Comparison of ENCODE assay signal across 18 cellular contexts in genomic region chr7:132257253-132257652, GRCh38.
DNase-seq lines count a peak whose midpoint lies in the region; ATAC-seq, FAIRE-seq and TF ChIP-seq lines count a peak whose summit lies in the region.
"Had no signal": no experiment of that assay in that cellular context is flagged by ENCODE, and none has a peak within 500 bp of the region (broad histone marks: within the 10 kb centered on the region; RNA-seq: fewer than 3 reads in every experiment).

No MANE protein-coding gene starts in this region.

- intact Hi-C loops in left ventricle myocardium superior (cut with micrococcal nuclease): no loop called here
- intact Hi-C loops in left ventricle myocardium inferior (cut with micrococcal nuclease): loop anchor here (10.0 kb wide), 1 partner anchor 312 kb away; no protein-coding TSS in a partner anchor
- intact Hi-C loops in stomach (cut with DNase I; ENCODE audit: low total_unique reads): no loop called here
- intact Hi-C loops in pancreas (cut with DNase I): loop anchor here in 1 of 3 donors (10.0 kb wide), 1 partner anchor 312 kb away; no protein-coding TSS in a partner anchor
- intact Hi-C loops in Calu3 (cut with micrococcal nuclease; ENCODE audit: unreplicated experiment): no loop called here

- H3K9me3 ChIP-seq in left ventricle myocardium inferior (replicated peaks): no peaks in the 10 kb centered on the region
- H3K9me3 ChIP-seq in stomach: no peaks in the 10 kb centered on the region
- H3K9me3 ChIP-seq in pancreas: no peaks in the 10 kb centered on the region
- H3K9me3 ChIP-seq: BLaER1, Caco-2 had no signal

- TF ChIP-seq CTCF in left ventricle myocardium inferior (IDR thresholded peaks at IDR 0.05; ENCODE audit: borderline replicate concordance) (no peak), coronary artery (IDR thresholded peaks at IDR 0.05) (no peak), stomach (IDR thresholded peaks at IDR 0.05) (no peak), pancreas (IDR thresholded peaks at IDR 0.05) (no peak), Calu3 (IDR thresholded peaks at IDR 0.05; ENCODE audit: unreplicated experiment) (no peak)

- ATAC-seq in left ventricle myocardium superior: peak; percentile 30
- no peak for ATAC-seq in pancreas
- ATAC-seq: HCT116 had no signal

- TF ChIP-seq EP300 in stomach (IDR thresholded peaks at IDR 0.05): peak; percentile 49

- no peaks in the 10 kb centered on the region for H3K9me3 Mint-ChIP-seq in Calu3 (ENCODE audit: low read depth, unreplicated experiment)
- H3K9me3 Mint-ChIP-seq: CD8-positive, alpha-beta memory T cell had no signal

- no peak for TF ChIP-seq POLR2A in stomach (IDR thresholded peaks at IDR 0.05)

- H3K4me1 Mint-ChIP-seq in Calu3 (ENCODE audit: low read depth, unreplicated experiment): peaks cover 12% of the 10 kb centered on the region
- H3K4me1 Mint-ChIP-seq: CD8-positive, alpha-beta memory T cell had no signal

- CTCF ChIA-PET in Calu3 (lab: Charles Lee): no interaction called here

- H3K27me3 ChIP-seq in left ventricle myocardium inferior (ENCODE audit: low read depth) (no peaks in the 10 kb centered on the region), stomach (no peaks in the 10 kb centered on the region), pancreas (no peaks in the 10 kb centered on the region)
- H3K27me3 ChIP-seq: BLaER1 had no signal

- DNase-seq in left ventricle myocardium superior (no peak), left ventricle myocardium inferior (no peak), coronary artery (ENCODE audit: low spot score) (peak; percentile 58), stomach (no peak), pancreas (no peak), activated gamma-delta T cell treated with Interleukin-2 at 50 U/mL for 16 hours (no peak), Calu3 (no peak)
- DNase-seq: 8988T; AML-193; Caco-2; CD8-positive, alpha-beta memory T cell; DMS53; GF-D8 had no signal

- WGBS in stomach, 5 donors: 60 to 97% (median 87%) methylated on average over 1 of the region's 1 CpG
- whole genome bisulfite sequencing in pancreas, 2 donors: 90 to 100% methylated on average over 1 of the region's 1 CpG

- FAIRE-seq in pancreas (lab: Jason Lieb, UNC): no peak
- FAIRE-seq: GM19239, H54 had no signal

- no peak overlapping the region for H3K4me3 ChIP-seq in left ventricle myocardium inferior
- H3K4me3 ChIP-seq in coronary artery: no peak overlapping the region
- no peak overlapping the region for H3K4me3 ChIP-seq in stomach
- H3K4me3 ChIP-seq in pancreas: no peak overlapping the region
- H3K4me3 ChIP-seq: BLaER1 had no signal

- peaks cover 35% of the 10 kb centered on the region for H3K27me3 Mint-ChIP-seq in Calu3 (ENCODE audit: unreplicated experiment)

- peaks cover 32% of the 10 kb centered on the region for H3K4me1 ChIP-seq in left ventricle myocardium inferior
- peaks cover 11 to 40% (median 20%) of the 10 kb centered on the region in 4 donors for H3K4me1 ChIP-seq in stomach
- H3K4me1 ChIP-seq in pancreas: peaks cover 0 to 7% (median 0%) of the 10 kb centered on the region in 3 donors
- H3K4me1 ChIP-seq: BLaER1, Caco-2 had no signal

- no peak overlapping the region for H3K4me3 Mint-ChIP-seq in Calu3 (ENCODE audit: low read depth, unreplicated experiment)
- H3K4me3 Mint-ChIP-seq: CD8-positive, alpha-beta memory T cell had no signal

- no TSS peak for BruUV-seq in Calu3 (replicated peaks; lab: Mats Ljungman, UMichigan)

- H3K27ac ChIP-seq in left ventricle myocardium inferior (replicated peaks): no peak overlapping the region
- peak overlapping the region in 1 of 2 donors; percentile 40 for H3K27ac ChIP-seq in coronary artery
- peak overlapping the region in 3 of 5 donors; percentile 17 to 34 (median 30) for H3K27ac ChIP-seq in stomach
- H3K27ac ChIP-seq in pancreas: no peak overlapping the region
- H3K27ac ChIP-seq: BLaER1, HL-60 had no signal

- no peaks in the 10 kb centered on the region for H3K36me3 ChIP-seq in left ventricle myocardium inferior
- H3K36me3 ChIP-seq in stomach: no peaks in the 10 kb centered on the region
- H3K36me3 ChIP-seq in pancreas: no peaks in the 10 kb centered on the region
- H3K36me3 ChIP-seq: BLaER1 had no signal

- H3K36me3 Mint-ChIP-seq in Calu3 (ENCODE audit: insufficient read depth, unreplicated experiment): no peaks in the 10 kb centered on the region
- H3K36me3 Mint-ChIP-seq: CD8-positive, alpha-beta memory T cell had no signal

- H3K27ac Mint-ChIP-seq in Calu3 (ENCODE audit: unreplicated experiment): no peak overlapping the region
- H3K27ac Mint-ChIP-seq: CD8-positive, alpha-beta memory T cell had no signal

Comparison
In these comparisons a context has a peak if more than half of its experiments do, and no peak if none do; other contexts are left out.
1. H3K27ac ChIP-seq: peak in stomach (3 of 5); none in left ventricle myocardium inferior (single experiment) and pancreas (0 of 4).